In genomic region chr6:3264356-3264755, GRCh38 we compare ENCODE assay signal across 33 cellular contexts.
"Had no signal": no experiment of that assay in that cellular context is flagged by ENCODE, and none has a peak within 500 bp of the region (broad histone marks: within the 10 kb centered on the region; RNA-seq: fewer than 3 reads in every experiment).

No MANE protein-coding gene starts in this region.

- H3K27me3 Mint-ChIP-seq: activated naive CD8-positive, alpha-beta T cell; effector memory CD8-positive, alpha-beta T cell; progenitor cell of endocrine pancreas; stimulated activated naive B cell treated with anti-CD40 and anti-IgM and Interleukin-4, amounts not matched to agents 10 μg/mL and 1 μg/mL and 100 μg/mL, for 72 hours had no signal

- H3K4me3 Mint-ChIP-seq: effector memory CD8-positive, alpha-beta T cell; stimulated activated naive B cell treated with anti-CD40 and anti-IgM and Interleukin-4, amounts not matched to agents 10 μg/mL and 1 μg/mL and 100 μg/mL, for 72 hours had no signal

- H3K4me3 ChIP-seq: gastroesophageal sphincter, hepatocyte, lower lobe of right lung, ovary, sigmoid colon, stomach, thyroid gland, upper lobe of left lung, vagina had no signal

- H3K9me3 ChIP-seq: gastroesophageal sphincter, lower lobe of right lung, neutrophil, ovary, sigmoid colon, stomach, thyroid gland, upper lobe of left lung, vagina had no signal

- H3K27me3 ChIP-seq: gastroesophageal sphincter, hepatocyte, neutrophil, ovary, sigmoid colon, stomach, thyroid gland, upper lobe of left lung, vagina had no signal

- ATAC-seq: effector memory CD8-positive, alpha-beta T cell; gastroesophageal sphincter; left cardiac atrium; lower lobe of right lung; stimulated activated naive B cell treated with anti-CD40 and anti-IgM and Interleukin-4, amounts not matched to agents 10 μg/mL and 1 μg/mL and 100 μg/mL, for 72 hours had no signal

- FAIRE-seq: bronchial epithelial cell, small intestine had no signal

- DNase-seq: activated CD4-positive, alpha-beta T cell treated with anti-CD3 and anti-CD28 coated beads for 48 hours; activated CD4-positive, alpha-beta T cell treated with anti-CD3 and anti-CD28 coated beads, Interleukin-2, amount 50 U/mL, for 48 hours; activated CD4-positive, CD25-positive, alpha-beta regulatory T cell; activated CD8-positive, alpha-beta memory T cell treated with anti-CD3 and anti-CD28 coated beads for 24 hours; activated CD8-positive, alpha-beta memory T cell treated with anti-CD3 and anti-CD28 coated beads, Interleukin-2, amount 50 U/mL, for 4 hours; activated naive CD4-positive, alpha-beta T cell; activated T-cell treated with anti-CD3 and anti-CD28 coated beads, Interleukin-2, amount 50 U/mL, for 1 hour; anterior cingulate cortex; cortex of kidney; effector memory CD8-positive, alpha-beta T cell; erythroblast; islet precursor cell; left cardiac atrium; lower lobe of right lung; mesenchymal stem cell; sigmoid colon; small intestine; stimulated activated CD4-positive, alpha-beta T cell treated with anti-CD3 and anti-CD28 coated beads, Interleukin-1b, Interleukin-23, amount 100 ng/mL, for 48 hours; stimulated activated naive B cell treated with anti-CD40 and anti-IgM and Interleukin-4, amounts not matched to agents 10 μg/mL and 1 μg/mL and 100 μg/mL, for 72 hours; stomach; T-helper 1 cell; thyroid gland; upper lobe of left lung had no signal

- H3K4me2 ChIP-seq: hepatocyte had no signal

- H2AFZ ChIP-seq: hepatocyte had no signal

- H3K9me3 Mint-ChIP-seq: activated T-helper 2 cell treated with anti-CD3 and anti-CD28 coated beads, Interferon-gamma antibody, Interleukin-2, Interleukin-4, amounts not matched to agents 10 μg/mL and 5 μg/mL and 100 μg/mL, durations not matched to agents 14 hours and 24 hours and 36 hours; effector memory CD8-positive, alpha-beta T cell; nephron; stimulated activated naive B cell treated with anti-CD40 and anti-IgM and Interleukin-4, amounts not matched to agents 10 μg/mL and 1 μg/mL and 100 μg/mL, for 72 hours had no signal

- H3K36me3 ChIP-seq: ovary had no signal

- H3K27ac ChIP-seq: hepatocyte, lower lobe of right lung, neutrophil, ovary, sigmoid colon, stomach, thyroid gland, upper lobe of left lung, vagina had no signal

- H3K27ac Mint-ChIP-seq: activated T-helper 2 cell treated with anti-CD3 and anti-CD28 coated beads, Interferon-gamma antibody, Interleukin-2, Interleukin-4, amounts not matched to agents 10 μg/mL and 5 μg/mL and 100 μg/mL, durations not matched to agents 14 hours and 24 hours and 36 hours had no signal
